In the genomic region with DNA sequence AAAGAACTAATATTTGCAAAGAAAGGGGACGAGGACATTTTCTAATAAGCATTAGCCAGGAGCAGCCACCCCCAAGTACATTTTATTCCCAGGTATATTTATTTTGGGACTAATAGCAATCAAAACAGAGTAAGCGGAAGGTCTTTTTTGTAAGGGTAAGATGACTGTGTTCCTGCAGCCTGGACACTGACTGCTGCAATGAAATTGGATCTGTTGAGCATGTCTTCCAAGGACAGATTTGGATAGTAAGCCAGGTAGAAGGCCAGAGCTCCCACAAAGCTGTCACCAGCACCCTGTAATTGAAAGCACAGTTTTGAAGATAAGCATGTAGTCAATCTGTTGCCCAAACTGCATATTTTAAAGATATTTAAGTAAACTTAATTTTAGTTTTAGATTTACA, we compare ENCODE assay signal across 19 cellular contexts. TPM values are rescaled to one million over a fixed set of nuclear protein-coding genes. Genes with fewer than 3 reads are reported as not detected.
DNase-seq lines count a peak whose midpoint lies in the region; ATAC-seq and TF ChIP-seq lines count a peak whose summit lies in the region.
"Had no signal": no experiment of that assay in that cellular context is flagged by ENCODE, and none has a peak within 500 bp of the region (broad histone marks: within the 10 kb centered on the region; RNA-seq: fewer than 3 reads in every experiment).

No MANE protein-coding gene starts in this region.

- no peaks in the 10 kb centered on the region for H3K9me3 ChIP-seq in adrenal gland (replicated peaks in 1 of 3)
- H3K9me3 ChIP-seq in prostate gland: no peaks in the 10 kb centered on the region
- H3K9me3 ChIP-seq: A549, BLaER1 had no signal

- no peak for TF ChIP-seq POLR2A in adrenal gland (IDR thresholded peaks at IDR 0.05)
- TF ChIP-seq POLR2A in prostate gland (IDR thresholded peaks at IDR 0.05): no peak

- TF ChIP-seq CTCF in adrenal gland (IDR thresholded peaks at IDR 0.05): no peak
- no peak for TF ChIP-seq CTCF in prostate gland (IDR thresholded peaks at IDR 0.05)

- H3K27me3 ChIP-seq in adrenal gland: no peaks in the 10 kb centered on the region
- H3K27me3 ChIP-seq in prostate gland (replicated peaks; ENCODE audit: insufficient read depth): no peaks in the 10 kb centered on the region
- H3K27me3 ChIP-seq: BLaER1 had no signal

- DNase-seq in activated CD8-positive, alpha-beta memory T cell treated with anti-CD3 and anti-CD28 coated beads, Interleukin-2, amount 50 U/mL, for 48 hours: peak; percentile 3
- DNase-seq in activated CD8-positive, alpha-beta memory T cell treated with anti-CD3 and anti-CD28 coated beads for 24 hours: no peak
- peak; percentile 2 for DNase-seq in NCI-H69 (lab: John Stamatoyannopoulos, UW)
- DNase-seq in adrenal gland: peak in 6 of 7 donors; percentile 35 to 66 (median 49)
- DNase-seq in prostate gland (ENCODE audit: low spot score): peak; percentile 48
- DNase-seq in hippocampal formation (lab: John Stamatoyannopoulos, UW): no peak
- no peak for DNase-seq in NCI-H1092 treated with DMSO at 0.1 percent for 48 hours (lab: John Stamatoyannopoulos, UW)
- DNase-seq: CD4-positive, alpha-beta memory T cell; DMS53; KG1; MV-4-11; NCI-H1417; NCI-H187; NCI-H526 had no signal

- peak overlapping the region in 3 of 5 donors; percentile 21 to 95 (median 88) for H3K27ac ChIP-seq in adrenal gland
- H3K27ac ChIP-seq in prostate gland: peak overlapping the region; percentile 76 to 84
- H3K27ac ChIP-seq: A549, BLaER1 had no signal

- H3K4me3 ChIP-seq in adrenal gland (no peak overlapping the region), prostate gland (no peak overlapping the region)
- H3K4me3 ChIP-seq: A549, BLaER1, GM23338 had no signal

- intact Hi-C loops in adrenal gland (cut with DNase I) (no loop called here), prostate gland (cut with DNase I) (no loop called here)

- WGBS in adrenal gland, 4 donors: 45 to 60% (median 58%) methylated on average over 2 of the region's 2 CpGs
- WGBS in prostate gland: 28% methylated on average over 2 of the region's 2 CpGs

- H3K36me3 ChIP-seq in adrenal gland (replicated peaks in 1 of 2): peaks cover 0 to 18% of the 10 kb centered on the region in 2 donors
- no peaks in the 10 kb centered on the region for H3K36me3 ChIP-seq in prostate gland

- ATAC-seq in HG03159 (IDR thresholded peaks at IDR 0.05; ENCODE audit: unreplicated experiment): no peak
- ATAC-seq: GM23338, Panc1 had no signal

- H3K4me1 ChIP-seq in adrenal gland (replicated peaks in 1 of 2) (peaks cover 44 to 51% of the 10 kb centered on the region in 2 donors), prostate gland (replicated peaks) (peaks cover 4% of the 10 kb centered on the region)
- H3K4me1 ChIP-seq: BLaER1 had no signal

RNA-seq across cellular contexts. Expression of gene MRPL33, which starts 10.0 kb away (rescaled TPM):
- total RNA-seq in adrenal gland (1,000 to 10,000 TPM in 1 of 8 donors, 100 to 1,000 TPM in 7; 211 to 1,020 (median 554) TPM), prostate gland (100 to 1,000 TPM; 140 to 186 TPM)
- 100 to 1,000 TPM; 253 to 508 (median 491) TPM for polyA plus RNA-seq in adrenal gland

Comparison
In these comparisons a context has a peak if more than half of its experiments do, and no peak if none do; other contexts are left out.
1. DNase-seq: peak in activated CD8-positive, alpha-beta memory T cell treated with anti-CD3 and anti-CD28 coated beads, Interleukin-2, amount 50 U/mL, for 48 hours (single experiment), NCI-H69 (single experiment), adrenal gland (6 of 7) and prostate gland (single experiment); none in activated CD8-positive, alpha-beta memory T cell treated with anti-CD3 and anti-CD28 coated beads for 24 hours (single experiment), hippocampal formation (0 of 2) and NCI-H1092 treated with DMSO at 0.1 percent for 48 hours (single experiment).